ENCODE assay signal across 1 cellular context in genomic region chrX:68997461-68997860, GRCh38.
TF ChIP-seq lines count a peak whose summit lies in the region.

No MANE protein-coding gene starts in this region.

TF ChIP-seq in HepG2, 621 proteins besides CTCF, POLR2A, EP300 and RAD21 (continued from another document):
- TF ChIP-seq GPBP1L1 (CRISPR knock-in tag; IDR thresholded peaks at IDR 0.05) (no peak), GATAD2A (CRISPR knock-in tag; IDR thresholded peaks at IDR 0.05) (no peak), HNF1B (CRISPR knock-in tag; IDR thresholded peaks at IDR 0.05) (no peak), HNF4A (CRISPR knock-in tag; IDR thresholded peaks at IDR 0.05) (no peak)
